Comparison of ENCODE assay signal across 36 cellular contexts in genomic region chr22:44997060-44997459, GRCh38. TPM values are rescaled to one million over a fixed set of nuclear protein-coding genes. Genes with fewer than 3 reads are reported as not detected.
"Had no signal": no experiment of that assay in that cellular context is flagged by ENCODE, and none has a peak within 500 bp of the region (broad histone marks: within the 10 kb centered on the region; RNA-seq: fewer than 3 reads in every experiment).

No MANE protein-coding gene starts in this region.

- H3K36me3 ChIP-seq: adrenal gland, SJCRH30 had no signal

- H3K4me3 ChIP-seq: adrenal gland, body of pancreas, K562, SJCRH30, SK-N-MC had no signal

- DNase-seq: activated B cell treated with CpG ODN at 0.5 μM for 24 hours; activated CD4-positive, alpha-beta memory T cell treated with anti-CD3 and anti-CD28 coated beads for 36 hours; activated CD4-positive, alpha-beta T cell treated with anti-CD3 and anti-CD28 coated beads for 4 hours; activated CD4-positive, alpha-beta T cell treated with anti-CD3 and anti-CD28 coated beads, Interleukin-2, amount 50 U/mL, for 1 hour; activated CD4-positive, CD25-positive, alpha-beta regulatory T cell treated with anti-CD3 and anti-CD28 coated beads, Interleukin-2, amount 50 U/mL, for 72 hours; activated CD8-positive, alpha-beta memory T cell treated with anti-CD3 and anti-CD28 coated beads, Interleukin-2, amount 50 U/mL, for 4 hours; activated gamma-delta T cell treated with Interleukin-2 at 50 U/mL for 16 hours; activated naive CD4-positive, alpha-beta T cell treated with anti-CD3 and anti-CD28 coated beads for 36 hours; activated T-cell treated with anti-CD3 and anti-CD28 coated beads for 4 hours; activated T-cell treated with anti-CD3 and anti-CD28 coated beads, Interleukin-2, amount 50 U/mL, for 4 hours; adrenal gland; body of pancreas; caudate nucleus; cerebellar nuclear complex; NCI-H1048; NCI-H1105 treated with DMSO at 0.1 percent for 48 hours; NCI-H1436 treated with DMSO at 0.1 percent for 48 hours; NCI-H1694 treated with DMSO at 0.1 percent for 48 hours; NCI-H2029; NCI-H2107; NCI-H446; NCI-H510A treated with DMSO at 0.1 percent for 48 hours; NCI-H526 treated with DMSO at 0.1 percent for 48 hours; NCI-H774; SHP77; SJCRH30; T1000 had no signal

- H3K27ac ChIP-seq: adrenal gland, body of pancreas, SJCRH30, SK-N-MC had no signal

- H3K36me3 Mint-ChIP-seq: activated CD4-positive, alpha-beta memory T cell treated with anti-CD3 and anti-CD28 coated beads for 36 hours; activated naive CD4-positive, alpha-beta T cell treated with anti-CD3 and anti-CD28 coated beads, Interleukin-2, amount 50 U/mL, for 72 hours had no signal

- H3K4me1 ChIP-seq: adrenal gland, body of pancreas, SJCRH30 had no signal

- ATAC-seq: activated naive CD4-positive, alpha-beta T cell treated with anti-CD3 and anti-CD28 coated beads, Interleukin-2, amount 50 U/mL, for 72 hours; activated T-cell treated with anti-CD3 and anti-CD28 coated beads, Interleukin-2, amount 50 U/mL, for 4 hours; body of pancreas; K562; Panc1 had no signal

- H3K9me3 ChIP-seq: adrenal gland, body of pancreas, SJCRH30 had no signal

- H3K4me1 Mint-ChIP-seq: activated B cell treated with CpG ODN at 0.5 μM for 24 hours had no signal

- H3K9me3 Mint-ChIP-seq: activated B cell treated with CpG ODN at 0.5 μM for 24 hours; activated CD4-positive, alpha-beta memory T cell treated with anti-CD3 and anti-CD28 coated beads for 36 hours; activated naive CD4-positive, alpha-beta T cell treated with anti-CD3 and anti-CD28 coated beads for 36 hours; activated naive CD4-positive, alpha-beta T cell treated with anti-CD3 and anti-CD28 coated beads, Interleukin-2, amount 50 U/mL, for 72 hours; activated T-cell treated with anti-CD3 and anti-CD28 coated beads, Interleukin-2, amount 50 U/mL, for 4 hours; activated T-helper 1 cell treated with anti-CD3 and anti-CD28 coated beads, Interleukin-12 subunit alpha, Interleukin-12 subunit beta, Interleukin-2, Interleukin-4 antibody, amounts not matched to agents 30 ng/mL and 10 ng/mL and 1 ng/mL, durations not matched to agents 14 hours and 24 hours and 36 hours had no signal

- H3K4me3 Mint-ChIP-seq: activated B cell treated with CpG ODN at 0.5 μM for 24 hours; activated CD4-positive, alpha-beta memory T cell treated with anti-CD3 and anti-CD28 coated beads for 36 hours; activated naive CD4-positive, alpha-beta T cell treated with anti-CD3 and anti-CD28 coated beads for 36 hours; activated T-cell treated with anti-CD3 and anti-CD28 coated beads, Interleukin-2, amount 50 U/mL, for 4 hours; activated T-helper 1 cell treated with anti-CD3 and anti-CD28 coated beads, Interleukin-12 subunit alpha, Interleukin-12 subunit beta, Interleukin-2, Interleukin-4 antibody, amounts not matched to agents 30 ng/mL and 10 ng/mL and 1 ng/mL, durations not matched to agents 14 hours and 24 hours and 36 hours had no signal

- H3K27ac Mint-ChIP-seq: activated B cell treated with CpG ODN at 0.5 μM for 24 hours; activated CD4-positive, alpha-beta memory T cell treated with anti-CD3 and anti-CD28 coated beads for 36 hours; activated naive CD4-positive, alpha-beta T cell treated with anti-CD3 and anti-CD28 coated beads for 36 hours; activated naive CD4-positive, alpha-beta T cell treated with anti-CD3 and anti-CD28 coated beads, Interleukin-2, amount 50 U/mL, for 72 hours; activated T-helper 1 cell treated with anti-CD3 and anti-CD28 coated beads, Interleukin-12 subunit alpha, Interleukin-12 subunit beta, Interleukin-2, Interleukin-4 antibody, amounts not matched to agents 30 ng/mL and 10 ng/mL and 1 ng/mL, durations not matched to agents 14 hours and 24 hours and 36 hours had no signal

- H3K27me3 ChIP-seq: adrenal gland, body of pancreas, SJCRH30 had no signal

RNA-seq across cellular contexts. Expression of gene PHF21B, which starts 12.7 kb away (rescaled TPM):
- total RNA-seq: activated B cell treated with CpG ODN at 0.5 μM for 24 hours; activated CD4-positive, alpha-beta memory T cell treated with anti-CD3 and anti-CD28 coated beads for 36 hours; activated naive CD4-positive, alpha-beta T cell treated with anti-CD3 and anti-CD28 coated beads for 36 hours; bronchial epithelial cell; K562; M059J; RPMI7951; T-helper 2 cell treated with Interferon-gamma antibody and Interleukin-4, amounts not matched to agents 100 ng/mL and 5 ng/mL, for 36 hours had no signal
